ENCODE assay signal across 1 cellular context in the genomic region with DNA sequence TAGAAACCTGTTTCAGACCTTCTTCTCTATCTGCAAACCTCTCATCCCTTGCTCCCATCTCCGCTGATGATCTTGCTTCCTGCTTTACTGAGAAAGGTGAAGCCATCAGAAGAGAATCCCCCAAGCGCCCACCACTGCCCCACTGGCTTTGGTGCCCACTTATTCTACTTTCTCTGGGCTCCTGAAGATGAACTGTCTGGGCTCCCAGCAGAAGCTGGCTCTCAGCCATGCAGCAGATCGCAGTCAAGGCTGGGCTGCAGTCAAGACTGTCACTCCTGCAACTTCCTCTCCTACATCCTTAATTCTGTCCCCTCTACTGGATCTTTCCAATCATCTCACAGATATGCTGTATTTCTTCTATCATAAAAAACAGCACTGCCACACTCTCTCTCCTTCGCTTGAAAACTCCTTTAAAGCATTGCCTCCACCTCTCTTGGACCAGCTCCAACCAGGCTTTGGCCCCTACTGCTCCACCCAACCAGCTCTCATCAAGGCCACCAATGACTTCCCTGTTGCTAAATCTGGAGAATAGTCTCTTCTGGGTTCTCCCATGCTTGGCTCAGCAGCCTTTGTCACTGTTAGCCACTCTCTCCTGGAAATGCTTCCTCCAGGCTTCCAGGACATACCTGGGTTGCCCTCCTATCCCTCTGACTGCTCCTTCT.
TF ChIP-seq lines count a peak whose summit lies in the region.

No MANE protein-coding gene starts in this region.

TF ChIP-seq in H1, 55 proteins besides CTCF, POLR2A, EP300 and RAD21:
- TF ChIP-seq BRCA1 (IDR thresholded peaks at IDR 0.05; ENCODE audit: low read depth, low read length) (no peak), CREB1 (IDR thresholded peaks at IDR 0.05) (no peak), SP4 (IDR thresholded peaks at IDR 0.05; ENCODE audit: low read length) (no peak), EGR1 (IDR thresholded peaks at IDR 0.05; ENCODE audit: borderline replicate concordance, low read depth, low read length) (no peak), RBBP5 (IDR thresholded peaks at IDR 0.05; ENCODE audit: borderline replicate concordance, low read depth, low read length) (no peak), CHD2 (IDR thresholded peaks at IDR 0.05; ENCODE audit: low read length) (no peak), ASH2L (IDR thresholded peaks at IDR 0.05; ENCODE audit: low read length) (no peak), RXRA (IDR thresholded peaks at IDR 0.05; ENCODE audit: insufficient read depth, low read depth, low read length) (no peak), TAF1 (IDR thresholded peaks at IDR 0.05; ENCODE audit: low read depth, low read length) (no peak), JUN (IDR thresholded peaks at IDR 0.05; ENCODE audit: low read depth, low read length) (no peak), CEBPB (IDR thresholded peaks at IDR 0.05; ENCODE audit: low read depth, low read length) (no peak), GABPA (IDR thresholded peaks at IDR 0.05; ENCODE audit: borderline replicate concordance, insufficient read depth, low read length) (no peak), SRF (IDR thresholded peaks at IDR 0.05; ENCODE audit: low read depth, low read length) (no peak), RFX5 (IDR thresholded peaks at IDR 0.05; ENCODE audit: borderline replicate concordance, low read depth, low read length) (no peak)
- TF ChIP-seq, protein P1, sequence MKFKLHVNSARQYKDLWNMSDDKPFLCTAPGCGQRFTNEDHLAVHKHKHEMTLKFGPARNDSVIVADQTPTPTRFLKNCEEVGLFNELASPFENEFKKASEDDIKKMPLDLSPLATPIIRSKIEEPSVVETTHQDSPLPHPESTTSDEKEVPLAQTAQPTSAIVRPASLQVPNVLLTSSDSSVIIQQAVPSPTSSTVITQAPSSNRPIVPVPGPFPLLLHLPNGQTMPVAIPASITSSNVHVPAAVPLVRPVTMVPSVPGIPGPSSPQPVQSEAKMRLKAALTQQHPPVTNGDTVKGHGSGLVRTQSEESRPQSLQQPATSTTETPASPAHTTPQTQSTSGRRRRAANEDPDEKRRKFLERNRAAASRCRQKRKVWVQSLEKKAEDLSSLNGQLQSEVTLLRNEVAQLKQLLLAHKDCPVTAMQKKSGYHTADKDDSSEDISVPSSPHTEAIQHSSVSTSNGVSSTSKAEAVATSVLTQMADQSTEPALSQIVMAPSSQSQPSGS (IDR thresholded peaks at IDR 0.05; ENCODE audit: low read length) = no peak
- TF ChIP-seq, protein P2, sequence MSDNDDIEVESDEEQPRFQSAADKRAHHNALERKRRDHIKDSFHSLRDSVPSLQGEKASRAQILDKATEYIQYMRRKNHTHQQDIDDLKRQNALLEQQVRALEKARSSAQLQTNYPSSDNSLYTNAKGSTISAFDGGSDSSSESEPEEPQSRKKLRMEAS (IDR thresholded peaks at IDR 0.05) = no peak
